1 cellular context compared by ENCODE assay signal in the genomic region with DNA sequence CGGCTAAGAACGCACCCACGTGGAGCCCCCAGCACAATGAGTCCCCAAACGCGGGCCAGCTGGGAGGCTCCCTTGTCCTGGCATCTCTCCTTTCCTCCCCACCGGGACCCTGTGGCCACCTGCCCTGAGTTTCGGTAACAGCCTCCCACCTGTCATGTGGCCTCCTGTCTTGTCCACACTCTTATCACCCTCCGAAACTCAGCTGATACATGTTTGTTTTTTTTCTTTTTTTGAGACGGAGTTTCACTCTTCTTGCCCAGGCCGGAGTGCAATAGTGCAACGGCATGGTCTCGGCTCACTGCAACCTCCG.
TF ChIP-seq lines count a peak whose summit lies in the region.

No MANE protein-coding gene starts in this region.

TF ChIP-seq in WTC11, 78 proteins besides CTCF, POLR2A, EP300 and RAD21 (continued from another document):
- TF ChIP-seq KAT7 (CRISPR knock-in tag; IDR thresholded peaks at IDR 0.05; ENCODE audit: borderline replicate concordance) (no peak), PRRX2 (CRISPR knock-in tag; IDR thresholded peaks at IDR 0.05) (no peak), ZBTB21 (CRISPR knock-in tag; IDR thresholded peaks at IDR 0.05; ENCODE audit: borderline replicate concordance) (no peak), ZNF219 (CRISPR knock-in tag; IDR thresholded peaks at IDR 0.05; ENCODE audit: borderline replicate concordance) (no peak), SOX15 (CRISPR knock-in tag; IDR thresholded peaks at IDR 0.05) (no peak), ZNF416 (CRISPR knock-in tag; IDR thresholded peaks at IDR 0.05) (no peak), ZBTB43 (CRISPR knock-in tag; IDR thresholded peaks at IDR 0.05) (no peak), FOXP4 (CRISPR knock-in tag; IDR thresholded peaks at IDR 0.05) (no peak), E2F4 (CRISPR knock-in tag; IDR thresholded peaks at IDR 0.05; ENCODE audit: borderline replicate concordance, low read depth) (no peak), SMAD3 (CRISPR knock-in tag; IDR thresholded peaks at IDR 0.05; ENCODE audit: borderline replicate concordance) (no peak), CBFB (CRISPR knock-in tag; IDR thresholded peaks at IDR 0.05; ENCODE audit: low read depth) (no peak), GTF2I (CRISPR knock-in tag; conservative IDR thresholded peaks at IDR 0.05) (no peak)
